In genomic region chr12:29447285-29447975, GRCh38 we compare ENCODE assay signal across 1 cellular context.
A peak's percentile ranks its signal among the peaks of the same experiment; 100 is the strongest.
TF ChIP-seq lines count a peak whose summit lies in the region.

No MANE protein-coding gene starts in this region.

TF ChIP-seq in K562, 482 proteins besides CTCF, POLR2A, EP300 and RAD21:
- peak; percentile 53; the same call in 1 of the 2 replicates for TF ChIP-seq C11orf30 (IDR thresholded peaks at IDR 0.05; ENCODE audit: low read depth)
- TF ChIP-seq, protein P1, sequence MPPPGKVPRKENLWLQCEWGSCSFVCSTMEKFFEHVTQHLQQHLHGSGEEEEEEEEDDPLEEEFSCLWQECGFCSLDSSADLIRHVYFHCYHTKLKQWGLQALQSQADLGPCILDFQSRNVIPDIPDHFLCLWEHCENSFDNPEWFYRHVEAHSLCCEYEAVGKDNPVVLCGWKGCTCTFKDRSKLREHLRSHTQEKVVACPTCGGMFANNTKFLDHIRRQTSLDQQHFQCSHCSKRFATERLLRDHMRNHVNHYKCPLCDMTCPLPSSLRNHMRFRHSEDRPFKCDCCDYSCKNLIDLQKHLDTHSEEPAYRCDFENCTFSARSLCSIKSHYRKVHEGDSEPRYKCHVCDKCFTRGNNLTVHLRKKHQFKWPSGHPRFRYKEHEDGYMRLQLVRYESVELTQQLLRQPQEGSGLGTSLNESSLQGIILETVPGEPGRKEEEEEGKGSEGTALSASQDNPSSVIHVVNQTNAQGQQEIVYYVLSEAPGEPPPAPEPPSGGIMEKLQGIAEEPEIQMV (tag; conservative IDR thresholded peaks at IDR 0.05; ENCODE audit: low read depth), result no peak
- no peak for TF ChIP-seq MBD1 (CRISPR knock-in tag; IDR thresholded peaks at IDR 0.05)
- TF ChIP-seq ZNF316 (IDR thresholded peaks at IDR 0.05), result peak; percentile 63
- no peak for TF ChIP-seq BCLAF1 (IDR thresholded peaks at IDR 0.05; ENCODE audit: borderline replicate concordance in 1 of 2, control insufficient read depth in 1 of 2, low read depth in 2 of 2, low read length in 1 of 2)
- TF ChIP-seq TFAM (CRISPR knock-in tag; conservative IDR thresholded peaks at IDR 0.05), result no peak
TF ChIP-seq in K562: peak in this region for 2.
